Comparison of ENCODE assay signal across 8 cellular contexts in genomic region chr11:4393209-4394196, GRCh38.
A peak's percentile ranks its signal among the peaks of the same experiment; 100 is the strongest.
DNase-seq lines count a peak whose midpoint lies in the region; ATAC-seq lines count a peak whose summit lies in the region.

TRIM21 (minus strand) TSS chr11:4393702; CDS start chr11:4390409, 3,293 bp downstream.

- peak within 1 kb of the TSS; percentile 93 for H3K27ac Mint-ChIP-seq in central memory CD8-positive, alpha-beta T cell (ENCODE audit: low read depth)

- DNase-seq in NCI-H1694 treated with DMSO at 0.1 percent for 48 hours (lab: John Stamatoyannopoulos, UW) (peak; percentile 3), NCI-H1694 (lab: John Stamatoyannopoulos, UW) (no peak), NCI-H2107 (lab: John Stamatoyannopoulos, UW) (peak; percentile 11), islet precursor cell (peak; percentile 92)
- peak; percentile 59 to 71 (median 64) for DNase-seq in activated CD4-positive, CD25-positive, alpha-beta regulatory T cell (lab: John Stamatoyannopoulos, UW)
- peak; percentile 86 to 90 for DNase-seq in central memory CD8-positive, alpha-beta T cell (ENCODE audit: low spot score in 2 of 2)
- DNase-seq in stimulated activated CD4-positive, alpha-beta T cell treated with anti-CD3 and anti-CD28 coated beads, Interleukin-15, amount 100 ng/mL, for 1 hour (ENCODE audit: low read depth in 1 of 2, low spot score in 1 of 2) = peak; percentile 68 to 85

- ATAC-seq in HG02885 (IDR thresholded peaks at IDR 0.05; ENCODE audit: poor library complexity, unreplicated experiment) = peak; percentile 99
- ATAC-seq in central memory CD8-positive, alpha-beta T cell (replicated peaks; ENCODE audit: extremely low read depth, poor library complexity, severe bottlenecking) = peak; percentile 98

- peak within 1 kb of the TSS; percentile 92 for H3K4me3 Mint-ChIP-seq in central memory CD8-positive, alpha-beta T cell

- H3K9me3 Mint-ChIP-seq in central memory CD8-positive, alpha-beta T cell = peaks cover 6% of the 10 kb centered on the region

- H3K27me3 Mint-ChIP-seq in central memory CD8-positive, alpha-beta T cell = peaks cover 25% of the 10 kb centered on the region

- peaks cover 48% of the 10 kb centered on the region for H3K4me1 Mint-ChIP-seq in central memory CD8-positive, alpha-beta T cell

- H3K36me3 Mint-ChIP-seq in central memory CD8-positive, alpha-beta T cell (ENCODE audit: insufficient read depth) = peaks cover 12% of the 10 kb centered on the region
